17 cellular contexts compared by ENCODE assay signal in the genomic region with DNA sequence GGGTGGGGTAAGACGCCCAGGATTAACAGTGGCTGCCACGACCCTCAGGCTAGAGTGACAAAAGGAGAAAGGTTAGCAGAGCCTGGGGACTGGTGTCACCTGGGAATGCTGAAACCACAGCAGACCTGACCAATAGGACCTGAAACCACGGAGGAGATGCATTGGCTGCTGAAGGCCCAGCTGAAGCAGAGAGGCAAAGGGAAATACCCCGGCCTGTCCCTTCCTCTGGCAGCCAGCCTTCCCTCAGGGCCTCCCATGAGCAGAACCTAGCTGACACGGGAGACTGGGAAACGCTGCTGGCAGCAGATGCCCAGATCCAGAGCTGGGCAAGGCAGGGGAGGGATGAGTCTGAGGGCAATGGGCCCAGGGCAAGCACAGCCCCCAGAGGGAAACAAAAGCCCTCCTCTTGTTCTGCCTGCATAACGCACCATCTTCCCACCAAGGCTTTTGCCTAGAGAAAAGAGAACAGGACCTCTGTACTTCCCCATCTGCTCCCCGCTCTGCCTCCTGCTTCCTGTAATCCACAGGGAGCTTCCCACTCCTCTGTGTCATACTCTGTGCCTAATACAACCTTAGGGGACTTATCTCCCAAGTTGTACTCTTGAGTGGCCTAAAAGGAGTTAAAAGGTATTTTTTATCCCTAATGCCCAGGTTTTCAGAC.
DNase-seq lines count a peak whose midpoint lies in the region; ATAC-seq and TF ChIP-seq lines count a peak whose summit lies in the region.
"Had no signal": no experiment of that assay in that cellular context is flagged by ENCODE, and none has a peak within 500 bp of the region (broad histone marks: within the 10 kb centered on the region; RNA-seq: fewer than 3 reads in every experiment).

No MANE protein-coding gene starts in this region.

- H3K9me3 ChIP-seq in OCI-LY7 (ENCODE audit: low read length), result no peaks in the 10 kb centered on the region
- H3K9me3 ChIP-seq: lower lobe of right lung had no signal

- H3K27ac ChIP-seq in OCI-LY7 (ENCODE audit: low read depth, low read length, poor library complexity, severe bottlenecking), result peak overlapping the region; percentile 61
- H3K27ac ChIP-seq: lower lobe of right lung had no signal

- no peak overlapping the region for H3K27ac Mint-ChIP-seq in activated T-cell treated with anti-CD3 and anti-CD28 coated beads, Interleukin-2, amount 50 U/mL, for 24 hours
- H3K27ac Mint-ChIP-seq in activated naive CD4-positive, alpha-beta T cell treated with anti-CD3 and anti-CD28 coated beads for 36 hours, result no peak overlapping the region
- no peak overlapping the region for H3K27ac Mint-ChIP-seq in activated CD4-positive, alpha-beta memory T cell treated with anti-CD3 and anti-CD28 coated beads for 36 hours
- H3K27ac Mint-ChIP-seq: activated CD4-positive, alpha-beta memory T cell treated with anti-CD3 and anti-CD28 coated beads, Interleukin-2, amount 10 ng/mL, durations not matched to agents 7 days and 5 days; activated naive CD4-positive, alpha-beta T cell treated with anti-CD3 and anti-CD28 coated beads, Interleukin-2, amount 10 ng/mL, durations not matched to agents 7 days and 5 days; T-helper 17 cell had no signal

- TF ChIP-seq CTCF in OCI-LY7 (conservative IDR thresholded peaks at IDR 0.05; ENCODE audit: low read length), result no peak

- no peaks in the 10 kb centered on the region for H3K4me1 Mint-ChIP-seq in activated T-cell treated with anti-CD3 and anti-CD28 coated beads, Interleukin-2, amount 50 U/mL, for 24 hours (ENCODE audit: low read depth)
- H3K4me1 Mint-ChIP-seq in activated naive CD4-positive, alpha-beta T cell treated with anti-CD3 and anti-CD28 coated beads for 36 hours (ENCODE audit: low read depth), result no peaks in the 10 kb centered on the region
- no peaks in the 10 kb centered on the region for H3K4me1 Mint-ChIP-seq in activated CD4-positive, alpha-beta memory T cell treated with anti-CD3 and anti-CD28 coated beads for 36 hours (ENCODE audit: low read depth)
- H3K4me1 Mint-ChIP-seq: activated CD4-positive, alpha-beta memory T cell treated with anti-CD3 and anti-CD28 coated beads, Interleukin-2, amount 10 ng/mL, durations not matched to agents 7 days and 5 days; activated naive CD4-positive, alpha-beta T cell treated with anti-CD3 and anti-CD28 coated beads, Interleukin-2, amount 10 ng/mL, durations not matched to agents 7 days and 5 days; T-helper 17 cell had no signal

- no peaks in the 10 kb centered on the region for H3K9me2 ChIP-seq in OCI-LY7 (ENCODE audit: insufficient read depth, low read length)

- H3K79me2 ChIP-seq in OCI-LY7 (ENCODE audit: insufficient read depth, low read depth, low read length), result no peaks in the 10 kb centered on the region

- peak overlapping the region; percentile 67 for H3K4me2 ChIP-seq in OCI-LY7 (ENCODE audit: low read length)

- no peaks in the 10 kb centered on the region for H3K9me3 Mint-ChIP-seq in activated T-cell treated with anti-CD3 and anti-CD28 coated beads, Interleukin-2, amount 50 U/mL, for 24 hours
- H3K9me3 Mint-ChIP-seq in activated naive CD4-positive, alpha-beta T cell treated with anti-CD3 and anti-CD28 coated beads for 36 hours, result no peaks in the 10 kb centered on the region
- H3K9me3 Mint-ChIP-seq in activated CD4-positive, alpha-beta memory T cell treated with anti-CD3 and anti-CD28 coated beads for 36 hours, result no peaks in the 10 kb centered on the region
- H3K9me3 Mint-ChIP-seq: activated CD4-positive, alpha-beta memory T cell treated with anti-CD3 and anti-CD28 coated beads, Interleukin-2, amount 10 ng/mL, durations not matched to agents 7 days and 5 days; activated naive CD4-positive, alpha-beta T cell treated with anti-CD3 and anti-CD28 coated beads, Interleukin-2, amount 10 ng/mL, durations not matched to agents 7 days and 5 days had no signal

- H3K36me3 Mint-ChIP-seq in activated T-cell treated with anti-CD3 and anti-CD28 coated beads, Interleukin-2, amount 50 U/mL, for 24 hours (ENCODE audit: low read depth), result no peaks in the 10 kb centered on the region
- no peaks in the 10 kb centered on the region for H3K36me3 Mint-ChIP-seq in activated naive CD4-positive, alpha-beta T cell treated with anti-CD3 and anti-CD28 coated beads for 36 hours (ENCODE audit: low read depth)
- no peaks in the 10 kb centered on the region for H3K36me3 Mint-ChIP-seq in activated CD4-positive, alpha-beta memory T cell treated with anti-CD3 and anti-CD28 coated beads for 36 hours
- H3K36me3 Mint-ChIP-seq: activated naive CD4-positive, alpha-beta T cell treated with anti-CD3 and anti-CD28 coated beads, Interleukin-2, amount 10 ng/mL, durations not matched to agents 7 days and 5 days had no signal

- H3K36me3 ChIP-seq in OCI-LY7 (ENCODE audit: insufficient read depth, low read length), result no peaks in the 10 kb centered on the region
- H3K36me3 ChIP-seq: lower lobe of right lung had no signal

- H3K27me3 Mint-ChIP-seq in activated T-cell treated with anti-CD3 and anti-CD28 coated beads, Interleukin-2, amount 50 U/mL, for 24 hours, result peaks cover 22% of the 10 kb centered on the region
- H3K27me3 Mint-ChIP-seq in activated naive CD4-positive, alpha-beta T cell treated with anti-CD3 and anti-CD28 coated beads for 36 hours (ENCODE audit: low read depth), result no peaks in the 10 kb centered on the region
- H3K27me3 Mint-ChIP-seq in activated CD4-positive, alpha-beta memory T cell treated with anti-CD3 and anti-CD28 coated beads for 36 hours, result peaks cover 13% of the 10 kb centered on the region

- H3K4me3 Mint-ChIP-seq in activated T-cell treated with anti-CD3 and anti-CD28 coated beads, Interleukin-2, amount 50 U/mL, for 24 hours, result no peak overlapping the region
- H3K4me3 Mint-ChIP-seq in activated naive CD4-positive, alpha-beta T cell treated with anti-CD3 and anti-CD28 coated beads for 36 hours, result no peak overlapping the region
- H3K4me3 Mint-ChIP-seq in activated CD4-positive, alpha-beta memory T cell treated with anti-CD3 and anti-CD28 coated beads for 36 hours, result no peak overlapping the region
- H3K4me3 Mint-ChIP-seq: activated CD4-positive, alpha-beta memory T cell treated with anti-CD3 and anti-CD28 coated beads, Interleukin-2, amount 10 ng/mL, durations not matched to agents 7 days and 5 days; activated naive CD4-positive, alpha-beta T cell treated with anti-CD3 and anti-CD28 coated beads, Interleukin-2, amount 10 ng/mL, durations not matched to agents 7 days and 5 days; T-helper 17 cell had no signal

- DNase-seq in OCI-LY7 (ENCODE audit: low spot score), result no peak
- DNase-seq in activated T-cell treated with anti-CD3 and anti-CD28 coated beads, Interleukin-2, amount 50 U/mL, for 24 hours, result no peak
- no peak for DNase-seq in DMS 273 treated with DMSO at 0.1 percent for 48 hours (lab: John Stamatoyannopoulos, UW)
- no peak for DNase-seq in activated naive CD4-positive, alpha-beta T cell treated with anti-CD3 and anti-CD28 coated beads for 36 hours
- DNase-seq in activated CD4-positive, alpha-beta memory T cell treated with anti-CD3 and anti-CD28 coated beads for 36 hours, result no peak
- DNase-seq: activated CD4-positive, alpha-beta memory T cell treated with anti-CD3 and anti-CD28 coated beads, Interleukin-2, amount 10 ng/mL, durations not matched to agents 7 days and 5 days; activated naive CD4-positive, alpha-beta T cell treated with anti-CD3 and anti-CD28 coated beads, Interleukin-2, amount 10 ng/mL, durations not matched to agents 7 days and 5 days; caudate nucleus; GF-D8; hypothalamus; lower lobe of right lung; OCI-M1; stimulated activated CD4-positive, alpha-beta T cell treated with anti-CD3 and anti-CD28 coated beads, Interleukin-15, amount 100 ng/mL, for 24 hours; T-helper 17 cell had no signal

- intact Hi-C loops in OCI-LY7 (cut with micrococcal nuclease; ENCODE audit: unreplicated experiment), result no loop called here
- intact Hi-C loops in activated naive CD4-positive, alpha-beta T cell treated with anti-CD3 and anti-CD28 coated beads for 36 hours (cut with micrococcal nuclease), result no loop called here
- intact Hi-C loops in activated CD4-positive, alpha-beta memory T cell treated with anti-CD3 and anti-CD28 coated beads for 36 hours (cut with micrococcal nuclease), result no loop called here

- peak; percentile 26 for ATAC-seq in GM18502 (IDR thresholded peaks at IDR 0.05; ENCODE audit: poor library complexity, unreplicated experiment)
- ATAC-seq in GM19463 (IDR thresholded peaks at IDR 0.05; ENCODE audit: unreplicated experiment), result peak; percentile 39
- peak; percentile 25 for ATAC-seq in HG02973 (IDR thresholded peaks at IDR 0.05; ENCODE audit: unreplicated experiment)
- ATAC-seq: T-helper 17 cell had no signal

- BruUV-seq in OCI-LY7 (replicated peaks; lab: Mats Ljungman, UMichigan), result no TSS peak

- peak overlapping the region; percentile 29 for H3K4me3 ChIP-seq in OCI-LY7 (ENCODE audit: low read depth, low read length, poor library complexity, severe bottlenecking)
- H3K4me3 ChIP-seq: lower lobe of right lung had no signal

- H4K20me1 ChIP-seq in OCI-LY7 (ENCODE audit: insufficient read depth, low read length), result no peaks in the 10 kb centered on the region

- H3K4me1 ChIP-seq in OCI-LY7 (ENCODE audit: insufficient read depth, low read length, poor library complexity, severe bottlenecking), result peaks cover 41% of the 10 kb centered on the region
- H3K4me1 ChIP-seq: lower lobe of right lung had no signal

- H2AFZ ChIP-seq in OCI-LY7 (ENCODE audit: low read length), result peak overlapping the region; percentile 85

- POLR2A ChIA-PET in OCI-LY7 (lab: Charles Lee), result interaction anchor here (0.7 to 1.5 kb wide), 6 partner anchors 12 to 100 kb away, joined by 3 to 10 read pairs (median 4); no protein-coding TSS in a partner anchor
- POLR2A ChIA-PET in activated CD4-positive, alpha-beta memory T cell treated with anti-CD3 and anti-CD28 coated beads for 36 hours (lab: Charles Lee), result no interaction called here

- CTCF ChIA-PET in OCI-LY7 (lab: Charles Lee; ENCODE audit: unreplicated experiment), result interaction anchor here (1.7 kb wide), 1 partner anchor 12 kb away, joined by 4 read pairs; no protein-coding TSS in a partner anchor
- CTCF ChIA-PET in activated naive CD4-positive, alpha-beta T cell treated with anti-CD3 and anti-CD28 coated beads for 36 hours (lab: Charles Lee), result no interaction called here
- CTCF ChIA-PET in activated CD4-positive, alpha-beta memory T cell treated with anti-CD3 and anti-CD28 coated beads for 36 hours (lab: Charles Lee), result no interaction called here
